ENCODE assay signal across 1 cellular context in genomic region chr12:53474077-53474476, GRCh38.
TF ChIP-seq lines count a peak whose summit lies in the region.

No MANE protein-coding gene starts in this region.

TF ChIP-seq in GM23338, 12 proteins besides CTCF, POLR2A, EP300 and RAD21 (continued from another document):
- TF ChIP-seq ZNF462 (CRISPR knock-in tag; IDR thresholded peaks at IDR 0.05) (no peak), NANOG (IDR thresholded peaks at IDR 0.05; ENCODE audit: borderline replicate concordance) (no peak)
